In the genomic region with DNA sequence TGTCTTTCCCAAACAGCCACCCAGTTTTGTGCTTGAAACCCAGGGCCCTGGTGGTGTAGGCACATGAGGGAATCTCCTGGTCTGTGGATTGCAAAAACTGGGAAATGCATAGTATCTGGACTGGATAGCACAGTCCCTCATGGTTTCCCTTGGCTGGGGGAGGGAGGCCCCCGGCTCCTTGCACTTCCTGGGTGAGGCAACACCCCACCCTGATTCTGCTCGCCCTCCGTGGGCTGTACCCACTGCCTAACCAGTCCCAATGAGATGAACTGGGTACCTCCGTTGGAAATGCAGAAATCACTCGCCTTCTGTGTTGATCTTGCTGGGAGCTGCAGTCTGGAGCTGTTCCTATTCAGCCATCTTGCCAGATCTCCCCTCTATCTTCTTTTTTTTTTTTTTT, we compare ENCODE assay signal across 6 cellular contexts. TPM values are rescaled to one million over a fixed set of nuclear protein-coding genes. Genes with fewer than 3 reads are reported as not detected.
DNase-seq lines count a peak whose midpoint lies in the region; ATAC-seq, FAIRE-seq and TF ChIP-seq lines count a peak whose summit lies in the region.
"Not testable (repeated sequence)": the region's sequence is repeated elsewhere in the genome, so short reads cannot be mapped to it uniquely, and the experiment has no call there.

No MANE protein-coding gene starts in this region.

- not testable (repeated sequence) for H3K4me1 ChIP-seq in astrocyte (ENCODE audit: insufficient read depth, low read length); neural progenitor cell

- H3K27me3 ChIP-seq in astrocyte (ENCODE audit: insufficient read depth, low read length); neural progenitor cell: not testable (repeated sequence)

- H3K4me1 Mint-ChIP-seq in activated T-cell treated with anti-CD3 and anti-CD28 coated beads, Interleukin-2, amount 50 U/mL, for 24 hours (ENCODE audit: low read depth), result peaks cover 15% of the 10 kb centered on the region
- peaks cover 14% of the 10 kb centered on the region for H3K4me1 Mint-ChIP-seq in activated T-helper 17 cell treated with anti-CD3 and anti-CD28 coated beads, Interleukin-2, amount 50 U/mL, for 72 hours
- not testable (repeated sequence) for H3K4me1 Mint-ChIP-seq in astrocyte (ENCODE audit: low read depth, unreplicated experiment); chondrocyte (ENCODE audit: low read depth); neural progenitor cell
- H3K4me1 Mint-ChIP-seq in stimulated activated effector memory CD8-positive, alpha-beta T cell treated with anti-CD3 and anti-CD28 coated beads, Interleukin-12 subunit alpha, Interleukin-12 subunit beta, amount 100 ng/mL, for 72 hours, result peaks cover 20% of the 10 kb centered on the region

- not testable (repeated sequence) for H2AFZ ChIP-seq in astrocyte (ENCODE audit: low read depth, low read length)
- H2AFZ ChIP-seq in neural progenitor cell (replicated peaks), result peak overlapping the region; percentile 82

- not testable (repeated sequence) for H3K9me3 ChIP-seq in astrocyte (ENCODE audit: insufficient read depth, low read depth, low read length); neural progenitor cell (ENCODE audit: low read depth)

- H3K79me2 ChIP-seq in astrocyte (ENCODE audit: insufficient read depth, low read length); neural progenitor cell (ENCODE audit: low read depth): not testable (repeated sequence)

- H3K27me3 Mint-ChIP-seq in activated T-cell treated with anti-CD3 and anti-CD28 coated beads, Interleukin-2, amount 50 U/mL, for 24 hours; activated T-helper 17 cell treated with anti-CD3 and anti-CD28 coated beads, Interleukin-2, amount 50 U/mL, for 72 hours; astrocyte (ENCODE audit: low read depth, unreplicated experiment); chondrocyte (ENCODE audit: low read depth); neural progenitor cell (ENCODE audit: insufficient read depth, low read depth): not testable (repeated sequence)

- H3K9me3 Mint-ChIP-seq in activated T-cell treated with anti-CD3 and anti-CD28 coated beads, Interleukin-2, amount 50 U/mL, for 24 hours; activated T-helper 17 cell treated with anti-CD3 and anti-CD28 coated beads, Interleukin-2, amount 50 U/mL, for 72 hours; chondrocyte (ENCODE audit: low read depth); neural progenitor cell; stimulated activated effector memory CD8-positive, alpha-beta T cell treated with anti-CD3 and anti-CD28 coated beads, Interleukin-12 subunit alpha, Interleukin-12 subunit beta, amount 100 ng/mL, for 72 hours: not testable (repeated sequence)
- peaks cover 11% of the 10 kb centered on the region for H3K9me3 Mint-ChIP-seq in astrocyte (ENCODE audit: unreplicated experiment)

- ATAC-seq in activated T-helper 17 cell treated with anti-CD3 and anti-CD28 coated beads, Interleukin-2, amount 50 U/mL, for 72 hours (replicated peaks); stimulated activated effector memory CD8-positive, alpha-beta T cell treated with anti-CD3 and anti-CD28 coated beads, Interleukin-12 subunit alpha, Interleukin-12 subunit beta, amount 100 ng/mL, for 72 hours: not testable (repeated sequence)

- H3K36me3 ChIP-seq in astrocyte (ENCODE audit: insufficient read depth, low read length); neural progenitor cell: not testable (repeated sequence)

- H3K27ac ChIP-seq in astrocyte (ENCODE audit: low read depth, low read length); neural progenitor cell: not testable (repeated sequence)

- H3K4me3 Mint-ChIP-seq in activated T-cell treated with anti-CD3 and anti-CD28 coated beads, Interleukin-2, amount 50 U/mL, for 24 hours; activated T-helper 17 cell treated with anti-CD3 and anti-CD28 coated beads, Interleukin-2, amount 50 U/mL, for 72 hours; astrocyte (ENCODE audit: unreplicated experiment); chondrocyte (ENCODE audit: unreplicated experiment); neural progenitor cell; stimulated activated effector memory CD8-positive, alpha-beta T cell treated with anti-CD3 and anti-CD28 coated beads, Interleukin-12 subunit alpha, Interleukin-12 subunit beta, amount 100 ng/mL, for 72 hours: not testable (repeated sequence)

- TF ChIP-seq CTCF in astrocyte (IDR thresholded peaks at IDR 0.05; ENCODE audit: insufficient read depth, low read depth, low read length); chondrocyte (IDR thresholded peaks at IDR 0.05); neural progenitor cell (IDR thresholded peaks at IDR 0.05): not testable (repeated sequence)

- not testable (repeated sequence) for H3K4me2 ChIP-seq in astrocyte (ENCODE audit: low read length); neural progenitor cell

- not testable (repeated sequence) for H3K9ac ChIP-seq in astrocyte (ENCODE audit: low read length); neural progenitor cell

- peaks cover 15% of the 10 kb centered on the region for H3K36me3 Mint-ChIP-seq in activated T-cell treated with anti-CD3 and anti-CD28 coated beads, Interleukin-2, amount 50 U/mL, for 24 hours (ENCODE audit: low read depth)
- peaks cover 16% of the 10 kb centered on the region for H3K36me3 Mint-ChIP-seq in activated T-helper 17 cell treated with anti-CD3 and anti-CD28 coated beads, Interleukin-2, amount 50 U/mL, for 72 hours (ENCODE audit: low read depth)
- H3K36me3 Mint-ChIP-seq in astrocyte (ENCODE audit: low read depth, unreplicated experiment), result peaks cover 24% of the 10 kb centered on the region
- not testable (repeated sequence) for H3K36me3 Mint-ChIP-seq in chondrocyte (ENCODE audit: low read depth); neural progenitor cell
- peaks cover 22% of the 10 kb centered on the region for H3K36me3 Mint-ChIP-seq in stimulated activated effector memory CD8-positive, alpha-beta T cell treated with anti-CD3 and anti-CD28 coated beads, Interleukin-12 subunit alpha, Interleukin-12 subunit beta, amount 100 ng/mL, for 72 hours

- peak overlapping the region; percentile 57 for H3K27ac Mint-ChIP-seq in activated T-cell treated with anti-CD3 and anti-CD28 coated beads, Interleukin-2, amount 50 U/mL, for 24 hours
- peak overlapping the region; percentile 63 for H3K27ac Mint-ChIP-seq in activated T-helper 17 cell treated with anti-CD3 and anti-CD28 coated beads, Interleukin-2, amount 50 U/mL, for 72 hours
- peak overlapping the region; percentile 73 for H3K27ac Mint-ChIP-seq in astrocyte (ENCODE audit: unreplicated experiment)
- not testable (repeated sequence) for H3K27ac Mint-ChIP-seq in chondrocyte (ENCODE audit: unreplicated experiment); neural progenitor cell
- H3K27ac Mint-ChIP-seq in stimulated activated effector memory CD8-positive, alpha-beta T cell treated with anti-CD3 and anti-CD28 coated beads, Interleukin-12 subunit alpha, Interleukin-12 subunit beta, amount 100 ng/mL, for 72 hours, result peak overlapping the region; percentile 34

- H3F3A ChIP-seq in neural progenitor cell (ENCODE audit: low read depth), result not testable (repeated sequence)

- not testable (repeated sequence) for DNase-seq in activated T-cell treated with anti-CD3 and anti-CD28 coated beads, Interleukin-2, amount 50 U/mL, for 24 hours; astrocyte (ENCODE audit: low read depth); neural progenitor cell (ENCODE audit: low spot score); stimulated activated effector memory CD8-positive, alpha-beta T cell treated with anti-CD3 and anti-CD28 coated beads, Interleukin-12 subunit alpha, Interleukin-12 subunit beta, amount 100 ng/mL, for 72 hours (ENCODE audit: low spot score in 2 of 2)
- peak; percentile 57 for DNase-seq in chondrocyte (ENCODE audit: low spot score)

- peaks cover 15% of the 10 kb centered on the region for H4K20me1 ChIP-seq in astrocyte (ENCODE audit: insufficient read depth, low read length)
- H4K20me1 ChIP-seq in neural progenitor cell (ENCODE audit: low read depth), result not testable (repeated sequence)

- not testable (repeated sequence) for FAIRE-seq in astrocyte (lab: Jason Lieb, UNC)

- not testable (repeated sequence) for H3K4me3 ChIP-seq in astrocyte (ENCODE audit: insufficient read depth, low read depth, low read length); neural progenitor cell

RNA-seq across cellular contexts. Expression of a gene that starts 19.0 kb away (rescaled TPM):
- 10 to 100 TPM; 52.8 to 89.4 TPM for total RNA-seq in activated T-helper 17 cell treated with anti-CD3 and anti-CD28 coated beads, Interleukin-2, amount 50 U/mL, for 72 hours
- total RNA-seq in astrocyte, result 3.9 and 7.5 TPM in 2 replicates
- 16.7 to 38.4 TPM (median 16.9 TPM) in 3 replicates for total RNA-seq in chondrocyte
- not detected in 2 replicates for total RNA-seq in neural progenitor cell (ENCODE audit: low replicate concordance)

RNA-seq across cellular contexts. Expression of a gene that starts 32.6 kb away (rescaled TPM):
- total RNA-seq in activated T-helper 17 cell treated with anti-CD3 and anti-CD28 coated beads, Interleukin-2, amount 50 U/mL, for 72 hours, result 100 to 1,000 TPM; 105 to 116 TPM
- total RNA-seq in astrocyte (77.2 and 85.1 TPM in 2 replicates), chondrocyte (58.7 to 84.1 TPM (median 83.8 TPM) in 3 replicates), neural progenitor cell (ENCODE audit: low replicate concordance) (10.9 and 12.8 TPM in 2 replicates)
